Comparison of ENCODE assay signal across 8 cellular contexts in genomic region chr6:168060521-168060931, GRCh38. TPM values are rescaled to one million over a fixed set of nuclear protein-coding genes. Genes with fewer than 3 reads are reported as not detected.
DNase-seq lines count a peak whose midpoint lies in the region; ATAC-seq and TF ChIP-seq lines count a peak whose summit lies in the region.

No MANE protein-coding gene starts in this region.

- H3K27ac Mint-ChIP-seq in CD8-positive, alpha-beta T cell: no peak overlapping the region

- H3K36me3 Mint-ChIP-seq in CD8-positive, alpha-beta T cell: no peaks in the 10 kb centered on the region

- TF ChIP-seq CTCF in C4-2B (conservative IDR thresholded peaks at IDR 0.05) (peak; percentile 81), epithelial cell of proximal tubule (conservative IDR thresholded peaks at IDR 0.05; ENCODE audit: low read depth, low read length) (peak; percentile 81)
- no peak for TF ChIP-seq CTCF in CD8-positive, alpha-beta T cell (IDR thresholded peaks at IDR 0.05)

- no peak overlapping the region for H3K4me3 ChIP-seq in epithelial cell of proximal tubule (ENCODE audit: low read depth, low read length)
- H3K4me3 ChIP-seq in CD8-positive, alpha-beta T cell (ENCODE audit: low read depth, low read length): no peak overlapping the region

- CTCF ChIA-PET in CD8-positive, alpha-beta T cell (lab: Charles Lee): no interaction called here

- peak; percentile 6 to 52 for DNase-seq in NCI-H2081 (lab: John Stamatoyannopoulos, UW)
- no peak for DNase-seq in epithelial cell of proximal tubule (ENCODE audit: low read depth)
- DNase-seq in myocyte (ENCODE audit: low read depth): peak; percentile 36
- DNase-seq in KG1 (lab: John Stamatoyannopoulos, UW): no peak
- no peak for DNase-seq in NCI-H187 (lab: John Stamatoyannopoulos, UW)
- DNase-seq in NCI-H2171 treated with DMSO at 0.1 percent for 48 hours (lab: John Stamatoyannopoulos, UW): no peak
- DNase-seq in CD8-positive, alpha-beta T cell: no peak

- peak overlapping the region; percentile 56 for H3K27ac ChIP-seq in C4-2B
- no peak overlapping the region for H3K27ac ChIP-seq in CD8-positive, alpha-beta T cell (ENCODE audit: low read depth, low read length)

- no peak for ATAC-seq in CD8-positive, alpha-beta T cell

- POLR2A ChIA-PET in CD8-positive, alpha-beta T cell (lab: Charles Lee): no interaction called here

- H3K27me3 ChIP-seq in CD8-positive, alpha-beta T cell (ENCODE audit: insufficient read depth, low read length): no peaks in the 10 kb centered on the region

- no peaks in the 10 kb centered on the region for H3K36me3 ChIP-seq in CD8-positive, alpha-beta T cell (ENCODE audit: insufficient read depth, low read length)

- intact Hi-C loops in CD8-positive, alpha-beta T cell (cut with DNase I, micrococcal nuclease): no loop called here

- no peaks in the 10 kb centered on the region for H3K9me3 ChIP-seq in CD8-positive, alpha-beta T cell (ENCODE audit: low read length)

- no peaks in the 10 kb centered on the region for H3K27me3 Mint-ChIP-seq in CD8-positive, alpha-beta T cell (ENCODE audit: low read depth)

- H3K4me1 ChIP-seq in CD8-positive, alpha-beta T cell (ENCODE audit: insufficient read depth, low read length): no peaks in the 10 kb centered on the region

- H3K4me1 Mint-ChIP-seq in CD8-positive, alpha-beta T cell (ENCODE audit: low read depth): no peaks in the 10 kb centered on the region

- H3K9me3 Mint-ChIP-seq in CD8-positive, alpha-beta T cell: no peaks in the 10 kb centered on the region

- H3K4me3 Mint-ChIP-seq in CD8-positive, alpha-beta T cell: no peak overlapping the region

RNA-seq across cellular contexts. Expression of gene FRMD1, which starts 18.5 kb away (rescaled TPM):
- total RNA-seq in epithelial cell of proximal tubule (not detected in 2 replicates), myocyte (not detected in 2 replicates)
- 0.18 TPM for polyA plus RNA-seq in myocyte (2012)
- not detected for total RNA-seq in CD8-positive, alpha-beta T cell

Comparison
In these comparisons a context has a peak if more than half of its experiments do, and no peak if none do; other contexts are left out.
1. DNase-seq: peak in NCI-H2081 (2 of 2) and myocyte (single experiment); none in epithelial cell of proximal tubule (single experiment), KG1 (single experiment), NCI-H187 (0 of 2), NCI-H2171 treated with DMSO at 0.1 percent for 48 hours (single experiment) and CD8-positive, alpha-beta T cell (0 of 7).